1 cellular context compared by ENCODE assay signal in genomic region chr22:42920101-42920820, GRCh38.
TF ChIP-seq lines count a peak whose summit lies in the region.

No MANE protein-coding gene starts in this region.

TF ChIP-seq in SK-N-SH treated with all-trans-retinoic acid at 6 μM for 48 hours, 23 proteins besides CTCF, POLR2A, EP300 and RAD21 (continued from another document):
- TF ChIP-seq TOX (CRISPR knock-in tag; IDR thresholded peaks at IDR 0.05; ENCODE audit: borderline replicate concordance): no peak
- TF ChIP-seq, protein P1, sequence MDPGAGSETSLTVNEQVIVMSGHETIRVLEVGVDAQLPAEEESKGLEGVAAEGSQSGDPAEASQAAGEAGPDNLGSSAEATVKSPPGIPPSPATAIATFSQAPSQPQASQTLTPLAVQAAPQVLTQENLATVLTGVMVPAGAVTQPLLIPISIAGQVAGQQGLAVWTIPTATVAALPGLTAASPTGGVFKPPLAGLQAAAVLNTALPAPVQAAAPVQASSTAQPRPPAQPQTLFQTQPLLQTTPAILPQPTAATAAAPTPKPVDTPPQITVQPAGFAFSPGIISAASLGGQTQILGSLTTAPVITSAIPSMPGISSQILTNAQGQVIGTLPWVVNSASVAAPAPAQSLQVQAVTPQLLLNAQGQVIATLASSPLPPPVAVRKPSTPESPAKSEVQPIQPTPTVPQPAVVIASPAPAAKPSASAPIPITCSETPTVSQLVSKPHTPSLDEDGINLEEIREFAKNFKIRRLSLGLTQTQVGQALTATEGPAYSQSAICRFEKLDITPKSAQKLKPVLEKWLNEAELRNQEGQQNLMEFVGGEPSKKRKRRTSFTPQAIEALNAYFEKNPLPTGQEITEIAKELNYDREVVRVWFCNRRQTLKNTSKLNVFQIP (CRISPR knock-in tag; IDR thresholded peaks at IDR 0.05; ENCODE audit: borderline replicate concordance, low read depth): no peak
- no peak for TF ChIP-seq ESRRG (CRISPR knock-in tag; IDR thresholded peaks at IDR 0.05)
- TF ChIP-seq ZC3H10 (CRISPR knock-in tag; IDR thresholded peaks at IDR 0.05): no peak
